In genomic region chr22:20550057-20550817, GRCh38 we compare ENCODE assay signal across 8 cellular contexts. TPM values are rescaled to one million over a fixed set of nuclear protein-coding genes. Genes with fewer than 3 reads are reported as not detected.
DNase-seq lines count a peak whose midpoint lies in the region; ATAC-seq and TF ChIP-seq lines count a peak whose summit lies in the region.
"Had no signal": no experiment of that assay in that cellular context is flagged by ENCODE, and none has a peak within 500 bp of the region (broad histone marks: within the 10 kb centered on the region; RNA-seq: fewer than 3 reads in every experiment).

No MANE protein-coding gene starts in this region.

- intact Hi-C loops in adrenal gland (cut with DNase I) = no loop called here
- intact Hi-C loops in right lobe of liver (cut with DNase I) = no loop called here

- 67 to 75% (median 71%) methylated on average over 8 of the region's 8 CpGs for WGBS in adrenal gland, 4 donors
- 73% methylated on average over 5 of the region's 8 CpGs for WGBS in right lobe of liver (ENCODE audit: insufficient coverage, low coverage, low lambda C conversion rate, missing lambda C conversion rate)

- H3K4me2 ChIP-seq in Loucy (ENCODE audit: low read depth, low read length, poor library complexity, severe bottlenecking) = peak overlapping the region; percentile 63

- H3K36me3 ChIP-seq in Loucy (ENCODE audit: insufficient read depth, low read length) (peaks cover 58% of the 10 kb centered on the region; the same call in 1 of the 2 replicates), adrenal gland (replicated peaks in 1 of 2) (peaks cover 0 to 26% of the 10 kb centered on the region in 2 donors), right lobe of liver (peaks cover 0 to 15% (median 3%) of the 10 kb centered on the region in 4 donors)

- H3K27me3 ChIP-seq in Loucy (ENCODE audit: insufficient read depth, low read length, poor library complexity, severe bottlenecking) = no peaks in the 10 kb centered on the region
- H3K27me3 ChIP-seq in adrenal gland = no peaks in the 10 kb centered on the region
- no peaks in the 10 kb centered on the region for H3K27me3 ChIP-seq in right lobe of liver

- peak overlapping the region; percentile 84 to 98 (median 89) for H3K27ac ChIP-seq in adrenal gland
- H3K27ac ChIP-seq in right lobe of liver = peak overlapping the region; percentile 51 to 72 (median 69)
- peak overlapping the region; percentile 94 for H3K27ac ChIP-seq in substantia nigra (ENCODE audit: low read depth, low read length, poor library complexity, severe bottlenecking)

- H3K79me2 ChIP-seq in Loucy (ENCODE audit: insufficient read depth, low read length) = peaks cover 68% of the 10 kb centered on the region

- peak in 1 of 7 donors; percentile 12 for DNase-seq in adrenal gland
- peak in 1 of 3 donors; percentile 38 for DNase-seq in right lobe of liver
- no peak for DNase-seq in substantia nigra (lab: John Stamatoyannopoulos, UW)
- DNase-seq in NK-92 treated with Interleukin-12 subunit alpha and Interleukin-12 subunit beta, amount 100 ng/mL, for 24 hours (lab: John Stamatoyannopoulos, UW) = no peak
- DNase-seq in stimulated activated CD4-positive, alpha-beta T cell treated with anti-CD3 and anti-CD28 coated beads, Interleukin-15, amount 100 ng/mL, for 24 hours = no peak
- DNase-seq: NCI-H1417 treated with DMSO at 0.1 percent for 48 hours had no signal

- ATAC-seq in right lobe of liver (no peak), HG02678 (IDR thresholded peaks at IDR 0.05; ENCODE audit: unreplicated experiment) (no peak)

- H3K4me3 ChIP-seq in Loucy (ENCODE audit: low read length, poor library complexity, severe bottlenecking) = no peak overlapping the region
- H3K4me3 ChIP-seq in adrenal gland = no peak overlapping the region
- no peak overlapping the region for H3K4me3 ChIP-seq in right lobe of liver

- H3K9ac ChIP-seq in Loucy (ENCODE audit: low read depth, low read length, poor library complexity, severe bottlenecking) = no peak overlapping the region

- peaks cover 46% of the 10 kb centered on the region for H4K20me1 ChIP-seq in Loucy (ENCODE audit: insufficient read depth, low read length, poor library complexity, severe bottlenecking)

- TF ChIP-seq CTCF in Loucy (conservative IDR thresholded peaks at IDR 0.05; ENCODE audit: low read length) = no peak
- TF ChIP-seq CTCF in adrenal gland (IDR thresholded peaks at IDR 0.05) = no peak
- TF ChIP-seq CTCF in right lobe of liver (IDR thresholded peaks at IDR 0.05) = no peak

- H2AFZ ChIP-seq in Loucy (ENCODE audit: low read length) = no peak overlapping the region

- no peaks in the 10 kb centered on the region for H3K9me3 ChIP-seq in Loucy (ENCODE audit: insufficient read depth, low read depth, low read length)
- no peaks in the 10 kb centered on the region for H3K9me3 ChIP-seq in adrenal gland (replicated peaks in 1 of 3)
- H3K9me3 ChIP-seq in right lobe of liver = no peaks in the 10 kb centered on the region

- no peak for TF ChIP-seq POLR2A in adrenal gland (IDR thresholded peaks at IDR 0.05)
- TF ChIP-seq POLR2A in right lobe of liver (IDR thresholded peaks at IDR 0.05) = no peak

- no peaks in the 10 kb centered on the region for H3K9me2 ChIP-seq in Loucy (replicated peaks; ENCODE audit: low read depth, low read length)

- no peaks in the 10 kb centered on the region for H3F3A ChIP-seq in Loucy (ENCODE audit: low read depth)

- H3K4me1 ChIP-seq in Loucy (ENCODE audit: insufficient read depth, low read length, poor library complexity, severe bottlenecking) (peaks cover 17% of the 10 kb centered on the region), adrenal gland (replicated peaks in 1 of 2) (peaks cover 71 to 73% of the 10 kb centered on the region in 2 donors), right lobe of liver (peaks cover 0 to 36% (median 13%) of the 10 kb centered on the region in 4 donors)

RNA-seq across cellular contexts. Expression of gene MED15, which starts 42.8 kb away (rescaled TPM):
- total RNA-seq in adrenal gland = 100 to 1,000 TPM in 3 of 8 donors, 10 to 100 TPM in 5; 43.3 to 149 (median 82.2) TPM
- 100 to 1,000 TPM in 2 of 3 donors, 10 to 100 TPM in 1; 27.8 to 203 (median 197) TPM for polyA plus RNA-seq in adrenal gland
- 10 to 100 TPM; 15.7 to 34.7 (median 23.6) TPM for total RNA-seq in right lobe of liver

RNA-seq across cellular contexts. Expression of gene KLHL22, which starts 54.6 kb away (rescaled TPM):
- total RNA-seq in adrenal gland (10 to 100 TPM; 15.3 to 38.8 (median 27.6) TPM), right lobe of liver (10 to 100 TPM in 3 of 6 experiments, 1 to 10 TPM in 3; 9.0 to 14.2 (median 10.2) TPM)
- 10 to 100 TPM; 18.9 to 35.2 (median 21.9) TPM for polyA plus RNA-seq in adrenal gland
